In the genomic region with DNA sequence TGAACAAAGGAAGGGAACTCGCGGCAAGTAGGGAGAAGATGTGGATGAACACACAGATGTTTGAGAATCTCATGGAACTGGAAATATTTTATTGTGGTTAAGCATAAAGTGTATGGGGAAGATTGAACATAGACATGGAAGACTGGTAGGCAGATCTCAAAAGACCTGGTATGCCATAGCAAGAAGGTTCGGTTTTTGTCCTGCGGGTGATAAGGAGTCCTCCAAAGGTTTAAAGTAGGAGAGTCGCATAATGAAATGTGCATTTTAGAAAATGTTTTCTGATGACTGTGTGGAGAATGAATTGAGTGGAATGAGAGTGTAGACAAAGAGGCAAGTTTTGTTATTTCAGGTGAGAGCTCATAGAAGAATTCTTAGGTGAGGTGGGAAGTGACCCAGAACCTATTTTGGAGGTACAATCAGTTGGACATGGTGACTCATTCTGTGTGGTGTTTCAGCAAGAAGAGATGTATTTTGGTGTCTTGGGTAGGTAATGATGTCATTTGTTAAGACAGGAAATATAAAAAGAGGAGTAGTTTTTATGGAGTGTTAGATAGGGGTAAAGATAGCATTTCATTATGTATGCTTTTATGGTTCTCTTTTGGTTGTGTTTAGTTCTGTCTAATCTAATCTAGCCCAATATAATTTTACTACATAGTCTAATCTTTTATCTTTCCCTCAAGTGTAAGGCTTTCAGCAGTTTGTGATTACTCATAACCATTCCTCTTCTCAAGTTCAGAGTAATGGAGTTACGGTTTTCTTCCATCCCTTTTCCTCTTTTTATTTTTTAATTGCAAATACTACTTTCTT, we compare ENCODE assay signal across 15 cellular contexts.
DNase-seq lines count a peak whose midpoint lies in the region; ATAC-seq and TF ChIP-seq lines count a peak whose summit lies in the region.
"Had no signal": no experiment of that assay in that cellular context is flagged by ENCODE, and none has a peak within 500 bp of the region (broad histone marks: within the 10 kb centered on the region; RNA-seq: fewer than 3 reads in every experiment).

No MANE protein-coding gene starts in this region.

- H3K36me3 Mint-ChIP-seq in activated T-cell treated with anti-CD3 and anti-CD28 coated beads, Interleukin-2, amount 50 U/mL, for 72 hours (ENCODE audit: insufficient read depth in 2 of 2), result peaks cover 4 to 6% of the 10 kb centered on the region in 2 donors
- H3K36me3 Mint-ChIP-seq in activated T-cell treated with anti-CD3 and anti-CD28 coated beads, Interleukin-2, amount 50 U/mL, for 4 hours (ENCODE audit: insufficient read depth), result peaks cover 28% of the 10 kb centered on the region

- 0 out of 2 replicates have a peak, but pooled peaks cover 6% of the 10 kb centered on the region for H3F3A ChIP-seq in PC-9 (ENCODE audit: insufficient read depth, low read depth)

- H3K27ac Mint-ChIP-seq in activated T-cell treated with anti-CD3 and anti-CD28 coated beads, Interleukin-2, amount 50 U/mL, for 72 hours, result peak overlapping the region; percentile 82

- H3K27me3 ChIP-seq in PC-9 (ENCODE audit: insufficient read depth, low read depth) (no peaks in the 10 kb centered on the region), esophagus muscularis mucosa (no peaks in the 10 kb centered on the region)

- intact Hi-C loops in PC-9 (cut with micrococcal nuclease; ENCODE audit: unreplicated experiment), result loop anchor here (5.0 kb wide), 1 partner anchor 360 kb away; no protein-coding TSS in a partner anchor
- intact Hi-C loops in esophagus muscularis mucosa (cut with DNase I), result no loop called here

- H3K27me3 Mint-ChIP-seq in activated T-cell treated with anti-CD3 and anti-CD28 coated beads, Interleukin-2, amount 50 U/mL, for 72 hours (ENCODE audit: low read depth), result no peaks in the 10 kb centered on the region
- no peaks in the 10 kb centered on the region for H3K27me3 Mint-ChIP-seq in activated T-cell treated with anti-CD3 and anti-CD28 coated beads, Interleukin-2, amount 50 U/mL, for 4 hours (ENCODE audit: low read depth)

- no TSS peak for BruUV-seq in PC-9 (replicated peaks; lab: Mats Ljungman, UMichigan)

- H3K27ac ChIP-seq in PC-9 (no peak overlapping the region), esophagus muscularis mucosa (replicated peaks in 1 of 4) (no peak overlapping the region)
- H3K27ac ChIP-seq: uterus had no signal

- 98% methylated on average over 6 of the region's 6 CpGs for WGBS in esophagus muscularis mucosa

- H3K4me3 Mint-ChIP-seq in activated T-cell treated with anti-CD3 and anti-CD28 coated beads, Interleukin-2, amount 50 U/mL, for 72 hours, result peak overlapping the region; percentile 2 to 51
- no peak overlapping the region for H3K4me3 Mint-ChIP-seq in activated T-cell treated with anti-CD3 and anti-CD28 coated beads, Interleukin-2, amount 50 U/mL, for 4 hours

- DNase-seq in activated T-cell treated with anti-CD3 and anti-CD28 coated beads, Interleukin-2, amount 50 U/mL, for 72 hours, result no peak
- no peak for DNase-seq in activated T-cell treated with anti-CD3 and anti-CD28 coated beads, Interleukin-2, amount 50 U/mL, for 4 hours
- DNase-seq in PC-9 (peak; percentile 25 to 45), choroid plexus epithelial cell (ENCODE audit: low read depth) (peak; percentile 13), renal cortical epithelial cell (ENCODE audit: low read depth) (peak; percentile 68), NCI-H1930 (lab: John Stamatoyannopoulos, UW) (no peak), NCI-H524 treated with DMSO at 0.1 percent for 48 hours (lab: John Stamatoyannopoulos, UW) (no peak), esophagus muscularis mucosa (ENCODE audit: extremely low spot score) (no peak)
- DNase-seq: cortex of kidney; DMS79 treated with DMSO at 0.1 percent for 48 hours; NCI-H1417 treated with DMSO at 0.1 percent for 48 hours; NCI-H510A treated with DMSO at 0.1 percent for 48 hours; stimulated activated CD8-positive, alpha-beta memory T cell treated with anti-CD3 and anti-CD28 coated beads, Interleukin-4, amount 100 ng/mL, for 48 hours; T-helper 9 cell; uterus had no signal

- no peaks in the 10 kb centered on the region for H3K79me2 ChIP-seq in PC-9 (ENCODE audit: low read depth)

- H3K9me2 ChIP-seq in PC-9 (ENCODE audit: insufficient read depth), result no peaks in the 10 kb centered on the region; the same call in 1 of the 2 replicates

- no peak overlapping the region for H3K4me3 ChIP-seq in PC-9
- no peak overlapping the region for H3K4me3 ChIP-seq in choroid plexus epithelial cell (ENCODE audit: low read depth, low read length)
- no peak overlapping the region for H3K4me3 ChIP-seq in esophagus muscularis mucosa
- H3K4me3 ChIP-seq: uterus had no signal

- peaks cover 1 to 5% of the 10 kb centered on the region in 2 donors for H3K9me3 Mint-ChIP-seq in activated T-cell treated with anti-CD3 and anti-CD28 coated beads, Interleukin-2, amount 50 U/mL, for 72 hours
- H3K9me3 Mint-ChIP-seq in activated T-cell treated with anti-CD3 and anti-CD28 coated beads, Interleukin-2, amount 50 U/mL, for 4 hours, result no peaks in the 10 kb centered on the region

- peak; percentile 35 to 37 for ATAC-seq in activated T-cell treated with anti-CD3 and anti-CD28 coated beads, Interleukin-2, amount 50 U/mL, for 72 hours (replicated peaks in 1 of 2)
- ATAC-seq in activated T-cell treated with anti-CD3 and anti-CD28 coated beads, Interleukin-2, amount 50 U/mL, for 4 hours, result no peak

- no peaks in the 10 kb centered on the region for H4K20me1 ChIP-seq in PC-9 (ENCODE audit: insufficient read depth)

- no peak overlapping the region for H3K4me2 ChIP-seq in PC-9

- peaks cover 10% of the 10 kb centered on the region for H3K4me1 ChIP-seq in PC-9 (replicated peaks; ENCODE audit: insufficient read depth)
- no peaks in the 10 kb centered on the region for H3K4me1 ChIP-seq in esophagus muscularis mucosa
- H3K4me1 ChIP-seq: uterus had no signal

- TF ChIP-seq EP300 in esophagus muscularis mucosa (IDR thresholded peaks at IDR 0.05), result no peak

- POLR2A ChIA-PET in PC-9 (lab: Charles Lee; ENCODE audit: unreplicated experiment), result interaction anchor here (0.6 to 0.7 kb wide), 2 partner anchors 8 to 116 kb away, joined by 4 read pairs; no protein-coding TSS in a partner anchor

- H3K9me3 ChIP-seq in PC-9 (ENCODE audit: insufficient read depth, low read depth), result 0 out of 2 replicates have a peak, but pooled peaks cover 6% of the 10 kb centered on the region
- no peaks in the 10 kb centered on the region for H3K9me3 ChIP-seq in esophagus muscularis mucosa
- H3K9me3 ChIP-seq: uterus had no signal

- H3K36me3 ChIP-seq in PC-9 (ENCODE audit: low read depth), result no peaks in the 10 kb centered on the region
- H3K36me3 ChIP-seq in esophagus muscularis mucosa, result peaks cover 0 to 6% (median 0%) of the 10 kb centered on the region in 4 donors
- H3K36me3 ChIP-seq: uterus had no signal

- no peak for TF ChIP-seq CTCF in PC-9 (conservative IDR thresholded peaks at IDR 0.05)
- no peak for TF ChIP-seq CTCF in choroid plexus epithelial cell (conservative IDR thresholded peaks at IDR 0.05; ENCODE audit: low read depth, low read length)
- no peak for TF ChIP-seq CTCF in esophagus muscularis mucosa (IDR thresholded peaks at IDR 0.05)

- H2AFZ ChIP-seq in PC-9, result no peak overlapping the region

- H3K4me1 Mint-ChIP-seq in activated T-cell treated with anti-CD3 and anti-CD28 coated beads, Interleukin-2, amount 50 U/mL, for 72 hours (ENCODE audit: low read depth), result peaks cover 25% of the 10 kb centered on the region
- peaks cover 10% of the 10 kb centered on the region for H3K4me1 Mint-ChIP-seq in activated T-cell treated with anti-CD3 and anti-CD28 coated beads, Interleukin-2, amount 50 U/mL, for 4 hours (ENCODE audit: low read depth)

- CTCF ChIA-PET in PC-9 (lab: Charles Lee), result no interaction called here

- TF ChIP-seq POLR2A in esophagus muscularis mucosa (IDR thresholded peaks at IDR 0.05; ENCODE audit: low read depth), result no peak

Comparison
In these comparisons a context has a peak if more than half of its experiments do, and no peak if none do; other contexts are left out.
1. ATAC-seq: peak in activated T-cell treated with anti-CD3 and anti-CD28 coated beads, Interleukin-2, amount 50 U/mL, for 72 hours (2 of 2); none in activated T-cell treated with anti-CD3 and anti-CD28 coated beads, Interleukin-2, amount 50 U/mL, for 4 hours (0 of 2).
2. DNase-seq: peak in PC-9 (2 of 2), choroid plexus epithelial cell (single experiment) and renal cortical epithelial cell (single experiment); none in activated T-cell treated with anti-CD3 and anti-CD28 coated beads, Interleukin-2, amount 50 U/mL, for 72 hours (0 of 2), activated T-cell treated with anti-CD3 and anti-CD28 coated beads, Interleukin-2, amount 50 U/mL, for 4 hours (single experiment), NCI-H1930 (0 of 2), NCI-H524 treated with DMSO at 0.1 percent for 48 hours (single experiment) and esophagus muscularis mucosa (single experiment).